Comparison of ENCODE assay signal across 24 cellular contexts in genomic region chr4:96642486-96642885, GRCh38.
"Had no signal": no experiment of that assay in that cellular context is flagged by ENCODE, and none has a peak within 500 bp of the region (broad histone marks: within the 10 kb centered on the region; RNA-seq: fewer than 3 reads in every experiment).

No MANE protein-coding gene starts in this region.

- H3K4me3 ChIP-seq: ascending aorta, left lung, suprapubic skin, tibial nerve had no signal

- H3K27ac ChIP-seq: ascending aorta, left lung, suprapubic skin, tibial nerve had no signal

- H3K36me3 ChIP-seq: ascending aorta, left lung, suprapubic skin, tibial nerve had no signal

- ATAC-seq: activated naive CD4-positive, alpha-beta T cell treated with anti-CD3 and anti-CD28 coated beads, Interleukin-2, amount 50 U/mL, for 72 hours; activated T-helper 17 cell treated with anti-CD3 and anti-CD28 coated beads, Interleukin-2, amount 50 U/mL, for 72 hours; left lung; natural killer cell treated with Interleukin-12 subunit alpha and Interleukin-12 subunit beta and Interleukin-15 and Interleukin-18, amount 100 ng/mL, for 72 hours; sciatic nerve; stimulated activated effector memory CD8-positive, alpha-beta T cell treated with anti-CD3 and anti-CD28 coated beads, Interleukin-12 subunit alpha, Interleukin-12 subunit beta, amount 100 ng/mL, for 72 hours; stimulated activated naive CD8-positive, alpha-beta T cell treated with anti-CD3 and anti-CD28 coated beads, Interleukin-15, amount 100 ng/mL, for 72 hours had no signal

- DNase-seq: activated CD8-positive, alpha-beta memory T cell treated with anti-CD3 and anti-CD28 coated beads for 24 hours; activated CD8-positive, alpha-beta memory T cell treated with anti-CD3 and anti-CD28 coated beads, Interleukin-2, amount 50 U/mL, for 4 hours; activated T-cell treated with anti-CD3 and anti-CD28 coated beads, Interleukin-2, amount 50 U/mL, for 24 hours; central memory CD4-positive, alpha-beta T cell; dermis blood vessel endothelial cell; effector CD8-positive, alpha-beta T cell; hypothalamus; immature natural killer cell; kidney glomerular epithelial cell; left lung; occipital lobe; posterior cingulate gyrus; small intestine; stimulated activated CD4-positive, alpha-beta T cell treated with anti-CD3 and anti-CD28 coated beads, Interleukin-2, amount 100 ng/mL, for 24 hours; stimulated activated naive CD8-positive, alpha-beta T cell treated with anti-CD3 and anti-CD28 coated beads, Interleukin-15, amount 100 ng/mL, for 72 hours; T-helper 9 cell had no signal

- H3K4me1 ChIP-seq: ascending aorta, left lung, suprapubic skin, tibial nerve had no signal

- H3K9me3 ChIP-seq: ascending aorta, suprapubic skin had no signal

- H3K27me3 ChIP-seq: ascending aorta, left lung, suprapubic skin, tibial nerve had no signal
